ENCODE assay signal across 8 cellular contexts in genomic region chr14:67411820-67412421, GRCh38. TPM values are rescaled to one million over a fixed set of nuclear protein-coding genes. Genes with fewer than 3 reads are reported as not detected.
DNase-seq lines count a peak whose midpoint lies in the region; ATAC-seq and TF ChIP-seq lines count a peak whose summit lies in the region.

A gene with protein sequence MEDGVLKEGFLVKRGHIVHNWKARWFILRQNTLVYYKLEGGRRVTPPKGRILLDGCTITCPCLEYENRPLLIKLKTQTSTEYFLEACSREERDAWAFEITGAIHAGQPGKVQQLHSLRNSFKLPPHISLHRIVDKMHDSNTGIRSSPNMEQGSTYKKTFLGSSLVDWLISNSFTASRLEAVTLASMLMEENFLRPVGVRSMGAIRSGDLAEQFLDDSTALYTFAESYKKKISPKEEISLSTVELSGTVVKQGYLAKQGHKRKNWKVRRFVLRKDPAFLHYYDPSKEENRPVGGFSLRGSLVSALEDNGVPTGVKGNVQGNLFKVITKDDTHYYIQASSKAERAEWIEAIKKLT (minus strand): TSS chr14:67412165. CDS start chr14:67412059, 106 bp downstream.

- TF ChIP-seq CTCF in AG10803 (conservative IDR thresholded peaks at IDR 0.05; ENCODE audit: low read length), result no peak

- peak within 1 kb of the TSS; percentile 51 for H3K9ac ChIP-seq in skeletal muscle satellite cell (ENCODE audit: low read depth, low read length)

- DNase-seq in AG10803 (ENCODE audit: low read depth), result peak; percentile 48
- peak; percentile 60 for DNase-seq in NCI-H2171 treated with DMSO at 0.1 percent for 48 hours (lab: John Stamatoyannopoulos, UW)
- peak; percentile 50 to 63 for DNase-seq in activated T-cell treated with anti-CD3 and anti-CD28 coated beads, Interleukin-2, amount 50 U/mL, for 72 hours
- DNase-seq in foreskin melanocyte, result peak; percentile 39
- no peak for DNase-seq in COLO829 (ENCODE audit: low spot score)
- no peak for DNase-seq in NCI-H2107 treated with DMSO at 0.1 percent for 48 hours (lab: John Stamatoyannopoulos, UW; ENCODE audit: unreplicated experiment)

- H3K4me3 ChIP-seq in AG10803 (ENCODE audit: low read length), result peak within 1 kb of the TSS; percentile 65
- peak within 1 kb of the TSS; percentile 75 for H3K4me3 ChIP-seq in skeletal muscle satellite cell (ENCODE audit: low read length)

- peaks cover 22% of the 10 kb centered on the region for H3K4me1 ChIP-seq in skeletal muscle satellite cell (ENCODE audit: control insufficient read depth, insufficient read depth, low read length)

- H3K4me1 Mint-ChIP-seq in activated T-cell treated with anti-CD3 and anti-CD28 coated beads, Interleukin-2, amount 50 U/mL, for 72 hours (ENCODE audit: low read depth), result peaks cover 14% of the 10 kb centered on the region

- H3K27ac Mint-ChIP-seq in activated T-cell treated with anti-CD3 and anti-CD28 coated beads, Interleukin-2, amount 50 U/mL, for 72 hours, result no peak within 1 kb of the TSS

- peak; percentile 78 to 82 for ATAC-seq in activated T-cell treated with anti-CD3 and anti-CD28 coated beads, Interleukin-2, amount 50 U/mL, for 72 hours (replicated peaks in 1 of 2)
- ATAC-seq in GM19467 (IDR thresholded peaks at IDR 0.05; ENCODE audit: unreplicated experiment), result no peak

- peak within 1 kb of the TSS; percentile 78 to 79 for H3K4me3 Mint-ChIP-seq in activated T-cell treated with anti-CD3 and anti-CD28 coated beads, Interleukin-2, amount 50 U/mL, for 72 hours

- peak within 1 kb of the TSS; percentile 93 for H3K4me2 ChIP-seq in skeletal muscle satellite cell (ENCODE audit: low read length)

- no peaks in the 10 kb centered on the region for H3K9me3 Mint-ChIP-seq in activated T-cell treated with anti-CD3 and anti-CD28 coated beads, Interleukin-2, amount 50 U/mL, for 72 hours

- no peaks in the 10 kb centered on the region for H3K9me3 ChIP-seq in skeletal muscle satellite cell (replicated peaks; ENCODE audit: low read length)

- H3K27me3 ChIP-seq in skeletal muscle satellite cell (ENCODE audit: control insufficient read depth, insufficient read depth, low read length), result no peaks in the 10 kb centered on the region

- H3K27me3 Mint-ChIP-seq in activated T-cell treated with anti-CD3 and anti-CD28 coated beads, Interleukin-2, amount 50 U/mL, for 72 hours (ENCODE audit: low read depth), result peaks cover 7% of the 10 kb centered on the region

- no peaks in the 10 kb centered on the region for H3K36me3 ChIP-seq in skeletal muscle satellite cell (ENCODE audit: insufficient read depth, low read length)

- no peaks in the 10 kb centered on the region for H3K36me3 Mint-ChIP-seq in activated T-cell treated with anti-CD3 and anti-CD28 coated beads, Interleukin-2, amount 50 U/mL, for 72 hours (ENCODE audit: insufficient read depth in 2 of 2)

RNA-seq across cellular contexts. Expression of the gene that starts here (rescaled TPM):
- 1 to 10 TPM in 1 of 2 donors, under 1 TPM in 1; 0.84 to 1.4 TPM for total RNA-seq in activated T-cell treated with anti-CD3 and anti-CD28 coated beads, Interleukin-2, amount 50 U/mL, for 72 hours
- total RNA-seq in skeletal muscle satellite cell (2012; rRNA removed), result 7.0 and 8.6 TPM in 2 replicates

Comparison
In these comparisons a context has a peak if more than half of its experiments do, and no peak if none do; other contexts are left out.
1. DNase-seq: peak in AG10803 (single experiment), NCI-H2171 treated with DMSO at 0.1 percent for 48 hours (single experiment), activated T-cell treated with anti-CD3 and anti-CD28 coated beads, Interleukin-2, amount 50 U/mL, for 72 hours (2 of 2) and foreskin melanocyte (single experiment); none in COLO829 (single experiment) and NCI-H2107 treated with DMSO at 0.1 percent for 48 hours (single experiment).